Comparison of ENCODE assay signal across 9 cellular contexts in the genomic region with DNA sequence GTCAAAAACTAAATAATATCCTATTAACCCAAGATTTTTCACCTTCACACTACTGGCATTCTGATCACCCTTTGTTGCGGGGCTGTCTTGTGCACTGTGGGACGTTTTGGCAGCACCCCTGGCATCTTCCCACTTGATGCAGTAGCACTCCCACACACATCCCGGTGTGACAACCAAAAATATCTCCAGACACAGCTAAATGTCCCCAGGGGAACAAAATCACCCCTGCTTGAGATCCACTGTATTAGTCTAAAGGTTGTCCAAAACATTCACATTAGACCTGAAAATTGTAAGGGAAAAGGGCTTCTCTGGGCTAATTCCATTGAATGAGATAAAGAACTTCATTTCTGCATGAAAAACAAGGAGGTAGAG. TPM values are rescaled to one million over a fixed set of nuclear protein-coding genes. Genes with fewer than 3 reads are reported as not detected.
DNase-seq lines count a peak whose midpoint lies in the region; ATAC-seq and TF ChIP-seq lines count a peak whose summit lies in the region.
"Had no signal": no experiment of that assay in that cellular context is flagged by ENCODE, and none has a peak within 500 bp of the region (broad histone marks: within the 10 kb centered on the region; RNA-seq: fewer than 3 reads in every experiment).

No MANE protein-coding gene starts in this region.

- peak; percentile 75 for DNase-seq in G401 (ENCODE audit: low spot score)
- DNase-seq in SK-N-SH, result peak; percentile 19
- no peak for DNase-seq in glutamatergic neuron
- DNase-seq in osteocyte (ENCODE audit: extremely low spot score, unreplicated experiment), result no peak
- no peak for DNase-seq in GOT3 (lab: John Stamatoyannopoulos, UW)
- no peak for DNase-seq in brain microvascular endothelial cell
- no peak for DNase-seq in retina
- DNase-seq: transverse colon had no signal

- TF ChIP-seq RAD21 in SK-N-SH (IDR thresholded peaks at IDR 0.05; ENCODE audit: low read length), result no peak

- H3K4me3 ChIP-seq in SK-N-SH (ENCODE audit: low read depth in 2 of 2, low read length in 1 of 2) (no peak overlapping the region), brain microvascular endothelial cell (ENCODE audit: low read depth, low read length) (no peak overlapping the region)
- H3K4me3 ChIP-seq: transverse colon had no signal

- no peaks in the 10 kb centered on the region for H4K20me1 ChIP-seq in SK-N-SH (ENCODE audit: insufficient read depth)

- peak overlapping the region; percentile 60; the same call in 1 of the 2 replicates for H2AFZ ChIP-seq in SK-N-SH (ENCODE audit: low read depth)

- no peaks in the 10 kb centered on the region for H3K9me3 Mint-ChIP-seq in glutamatergic neuron (ENCODE audit: unreplicated experiment)
- no peaks in the 10 kb centered on the region for H3K9me3 Mint-ChIP-seq in osteocyte (ENCODE audit: unreplicated experiment)

- H3K9me2 ChIP-seq in SK-N-SH, result no peaks in the 10 kb centered on the region

- WGBS in SK-N-SH (ENCODE audit: low lambda C conversion rate), result 11% methylated on average over 3 of the region's 3 CpGs

- H3K4me3 Mint-ChIP-seq in glutamatergic neuron (ENCODE audit: unreplicated experiment), result no peak overlapping the region
- H3K4me3 Mint-ChIP-seq in osteocyte (ENCODE audit: unreplicated experiment), result no peak overlapping the region

- in situ Hi-C loops in G401 (cut with HindIII; ENCODE audit: low sequenced_read_pairs), result no loop called here
- in situ Hi-C loops in brain microvascular endothelial cell (cut with HindIII; ENCODE audit: low pct_ligation_motif_present, low sequenced_read_pairs), result loop anchor here (25.0 kb wide), 1 partner anchor 100 kb away; no protein-coding TSS in a partner anchor

- no peak overlapping the region for H3K9ac ChIP-seq in SK-N-SH

- peaks cover 10% of the 10 kb centered on the region for H3F3A ChIP-seq in SK-N-SH (replicated peaks; ENCODE audit: insufficient read depth)

- CTCF ChIA-PET in SK-N-SH (lab: Yijun Ruan, JAX), result interaction anchor here (0.7 to 3.0 kb wide), 46 partner anchors 8 to 340 kb away, joined by 3 to 63 read pairs (median 6); partner anchors contain the start of genes ANP32E, BOLA1, PLEKHO1 and VPS45

- no peak for ATAC-seq in HG03378 (IDR thresholded peaks at IDR 0.05; ENCODE audit: unreplicated experiment)

- H3K4me1 Mint-ChIP-seq in glutamatergic neuron (ENCODE audit: low read depth, unreplicated experiment) (peaks cover 1% of the 10 kb centered on the region), osteocyte (ENCODE audit: unreplicated experiment) (peaks cover 21% of the 10 kb centered on the region)

- TF ChIP-seq CTCF in SK-N-SH (IDR thresholded peaks at IDR 0.05), result 0 out of 2 replicates have a peak, but pooled peaks have one; percentile 11
- peak; percentile 32 for TF ChIP-seq CTCF in glutamatergic neuron (IDR thresholded peaks at IDR 0.05; ENCODE audit: partially characterized antibody, unreplicated experiment)
- peak; percentile 33 for TF ChIP-seq CTCF in osteocyte (IDR thresholded peaks at IDR 0.05)
- no peak for TF ChIP-seq CTCF in brain microvascular endothelial cell (IDR thresholded peaks at IDR 0.05; ENCODE audit: low read depth, low read length, missing control alignments)

- H3K36me3 ChIP-seq in SK-N-SH (replicated peaks in 1 of 2; ENCODE audit: control insufficient read depth in 1 of 2, insufficient read depth in 2 of 2, low read length in 1 of 2) (no peaks in the 10 kb centered on the region), brain microvascular endothelial cell (replicated peaks) (no peaks in the 10 kb centered on the region)
- H3K36me3 ChIP-seq: transverse colon had no signal

- no peaks in the 10 kb centered on the region for H3K79me2 ChIP-seq in SK-N-SH (ENCODE audit: insufficient read depth)

- H3K4me1 ChIP-seq in SK-N-SH (ENCODE audit: control insufficient read depth in 1 of 2, insufficient read depth in 2 of 2, low read depth in 1 of 2, low read length in 1 of 2), result peaks cover under 1 to 2% of the 10 kb centered on the region in 2 experiments; a peak in 1 of 4 replicates
- H3K4me1 ChIP-seq: transverse colon had no signal

- H3K27me3 ChIP-seq in SK-N-SH (ENCODE audit: insufficient read depth) (no peaks in the 10 kb centered on the region), brain microvascular endothelial cell (replicated peaks) (no peaks in the 10 kb centered on the region)
- H3K27me3 ChIP-seq: transverse colon had no signal

- peaks cover 4% of the 10 kb centered on the region for H3K36me3 Mint-ChIP-seq in glutamatergic neuron (ENCODE audit: unreplicated experiment)
- no peaks in the 10 kb centered on the region for H3K36me3 Mint-ChIP-seq in osteocyte (ENCODE audit: unreplicated experiment)

- H3K27ac Mint-ChIP-seq in glutamatergic neuron (ENCODE audit: unreplicated experiment) (no peak overlapping the region), osteocyte (ENCODE audit: unreplicated experiment) (no peak overlapping the region)

- no peaks in the 10 kb centered on the region for H3K9me3 ChIP-seq in SK-N-SH
- H3K9me3 ChIP-seq: transverse colon had no signal

- no peak for TF ChIP-seq EP300 in SK-N-SH (IDR thresholded peaks at IDR 0.05; ENCODE audit: borderline replicate concordance in 1 of 2, low read depth in 1 of 2, low read length in 1 of 2)

- POLR2A ChIA-PET in SK-N-SH (lab: Yijun Ruan, JAX), result interaction anchor here (0.7 to 2.0 kb wide), 2 partner anchors 26 to 300 kb away, joined by 4 to 12 read pairs; a partner anchor contains a TSS

- H3K27ac ChIP-seq in SK-N-SH (ENCODE audit: low read depth in 2 of 2, low read length in 1 of 2) (no peak overlapping the region), brain microvascular endothelial cell (no peak overlapping the region)

- no peaks in the 10 kb centered on the region for H3K27me3 Mint-ChIP-seq in glutamatergic neuron (ENCODE audit: unreplicated experiment)
- H3K27me3 Mint-ChIP-seq in osteocyte (ENCODE audit: unreplicated experiment), result no peaks in the 10 kb centered on the region

- H3K4me2 ChIP-seq in SK-N-SH, result no peak overlapping the region

TF ChIP-seq in SK-N-SH, 30 proteins besides CTCF, POLR2A, EP300 and RAD21:
- no peak for TF ChIP-seq TEAD4 (IDR thresholded peaks at IDR 0.05; ENCODE audit: borderline replicate concordance, insufficient read depth)

RNA-seq across cellular contexts. Expression of gene PLEKHO1, which starts 37.8 kb away (rescaled TPM):
- total RNA-seq in G401 (2014; rRNA removed; shearing (Covaris generic)), result 42.9 and 45.6 TPM in 2 replicates
- 27.8 and 33.5 TPM in 2 replicates for polyA plus RNA-seq in SK-N-SH (2012; rRNA removed)
- 24.1 and 25.1 TPM in 2 replicates for polyA plus RNA-seq in SK-N-SH (2012; cell fraction: cytosol; rRNA removed)
- polyA plus RNA-seq in SK-N-SH (2012; cell fraction: nucleus; rRNA removed), result 54.0 and 65.5 TPM in 2 replicates
- total RNA-seq in glutamatergic neuron (ENCODE audit: unreplicated experiment) (142 TPM), osteocyte (50.1 and 52.2 TPM in 2 replicates)

RNA-seq across cellular contexts. Expression of gene ANP32E, which starts 48.4 kb away (rescaled TPM):
- total RNA-seq in G401 (2014; rRNA removed; shearing (Covaris generic)), result 40.8 and 55.2 TPM in 2 replicates
- 8.2 and 8.7 TPM in 2 replicates for polyA plus RNA-seq in SK-N-SH (2012; rRNA removed)
- 15.8 and 22.2 TPM in 2 replicates for polyA plus RNA-seq in SK-N-SH (2012; cell fraction: cytosol; rRNA removed)
- 0.87 and 2.7 TPM in 2 replicates for polyA plus RNA-seq in SK-N-SH (2012; cell fraction: nucleus; rRNA removed)
- 24.3 TPM for total RNA-seq in glutamatergic neuron (ENCODE audit: unreplicated experiment)
- 29.5 and 32.2 TPM in 2 replicates for total RNA-seq in osteocyte

Comparison
In these comparisons a context has a peak if more than half of its experiments do, and no peak if none do; other contexts are left out.
1. DNase-seq: peak in G401 (single experiment) and SK-N-SH (single experiment); none in glutamatergic neuron (single experiment), osteocyte (single experiment), GOT3 (single experiment), brain microvascular endothelial cell (single experiment) and retina (single experiment).